Comparison of ENCODE assay signal across 32 cellular contexts in genomic region chr5:154207204-154207603, GRCh38.
"Had no signal": no experiment of that assay in that cellular context is flagged by ENCODE, and none has a peak within 500 bp of the region (broad histone marks: within the 10 kb centered on the region; RNA-seq: fewer than 3 reads in every experiment).

No MANE protein-coding gene starts in this region.

- H3K27me3 ChIP-seq: SJSA1 had no signal

- H3K27ac Mint-ChIP-seq: activated CD8-positive, alpha-beta T cell treated with anti-CD3 and anti-CD28 coated beads, Interleukin-2, amount 10 ng/mL, durations not matched to agents 7 days and 5 days; activated naive CD4-positive, alpha-beta T cell treated with anti-CD3 and anti-CD28 coated beads, Interleukin-2, amount 10 ng/mL, durations not matched to agents 7 days and 5 days; activated naive CD8-positive, alpha-beta T cell; activated naive CD8-positive, alpha-beta T cell treated with anti-CD3 and anti-CD28 coated beads, Interleukin-2, amount 50 U/mL, for 24 hours; activated T-cell treated with anti-CD3 and anti-CD28 coated beads, Interleukin-2, amount 50 U/mL, for 24 hours; T-cell had no signal

- H3K4me3 Mint-ChIP-seq: activated CD8-positive, alpha-beta T cell treated with anti-CD3 and anti-CD28 coated beads, Interleukin-2, amount 10 ng/mL, durations not matched to agents 7 days and 5 days; activated naive CD4-positive, alpha-beta T cell treated with anti-CD3 and anti-CD28 coated beads, Interleukin-2, amount 10 ng/mL, durations not matched to agents 7 days and 5 days; activated naive CD8-positive, alpha-beta T cell; activated naive CD8-positive, alpha-beta T cell treated with anti-CD3 and anti-CD28 coated beads, Interleukin-2, amount 50 U/mL, for 24 hours; activated T-cell treated with anti-CD3 and anti-CD28 coated beads, Interleukin-2, amount 50 U/mL, for 24 hours; brain; T-cell had no signal

- H3K27me3 Mint-ChIP-seq: activated naive CD4-positive, alpha-beta T cell treated with anti-CD3 and anti-CD28 coated beads, Interleukin-2, amount 10 ng/mL, durations not matched to agents 7 days and 5 days; activated naive CD8-positive, alpha-beta T cell; activated naive CD8-positive, alpha-beta T cell treated with anti-CD3 and anti-CD28 coated beads, Interleukin-2, amount 50 U/mL, for 24 hours; activated T-cell treated with anti-CD3 and anti-CD28 coated beads, Interleukin-2, amount 50 U/mL, for 24 hours; brain; T-cell had no signal

- H3K4me2 ChIP-seq: KMS-11, SK-N-SH had no signal

- H3K9ac ChIP-seq: KMS-11, SK-N-SH had no signal

- ATAC-seq: activated CD8-positive, alpha-beta T cell treated with anti-CD3 and anti-CD28 coated beads, Interleukin-2, amount 10 ng/mL, durations not matched to agents 7 days and 5 days; activated naive CD8-positive, alpha-beta T cell treated with anti-CD3 and anti-CD28 coated beads, Interleukin-2, amount 50 U/mL, for 24 hours; Panc1; T-cell had no signal

- DNase-seq: activated CD4-positive, alpha-beta T cell treated with anti-CD3 and anti-CD28 coated beads for 1 hour; activated CD4-positive, alpha-beta T cell treated with anti-CD3 and anti-CD28 coated beads for 48 hours; activated CD4-positive, alpha-beta T cell treated with anti-CD3 and anti-CD28 coated beads, Interleukin-2, amount 50 U/mL, for 48 hours; activated CD4-positive, CD25-positive, alpha-beta regulatory T cell; activated CD8-positive, alpha-beta T cell treated with anti-CD3 and anti-CD28 coated beads, Interleukin-2, amount 10 ng/mL, durations not matched to agents 7 days and 5 days; activated effector memory CD4-positive, alpha-beta T cell treated with Interleukin-2 at 50 U/mL for 16 hours; activated naive CD4-positive, alpha-beta T cell treated with anti-CD3 and anti-CD28 coated beads, Interleukin-2, amount 10 ng/mL, durations not matched to agents 7 days and 5 days; activated naive CD8-positive, alpha-beta T cell treated with anti-CD3 and anti-CD28 coated beads, Interleukin-2, amount 50 U/mL, for 24 hours; activated T-cell treated with anti-CD3 and anti-CD28 coated beads, Interleukin-2, amount 50 U/mL, for 24 hours; anterior cingulate cortex; caudate nucleus; cerebellar nuclear complex; MM.1S; MV-4-11; NCI-H1092; NCI-H1436 treated with DMSO at 0.1 percent for 48 hours; NCI-H1694 treated with DMSO at 0.1 percent for 48 hours; NCI-H2029; NCI-H446; NCI-H510A treated with DMSO at 0.1 percent for 48 hours; NCI-H69; SHP77 treated with DMSO at 0.1 percent for 48 hours; SK-N-SH; T-cell; T-helper 2 cell; T-helper 9 cell had no signal

- H3K4me3 ChIP-seq: SJSA1 had no signal

- H3K27ac ChIP-seq: KMS-11, SJSA1, VCaP had no signal

- H3K9me3 ChIP-seq: SJSA1, SK-N-SH had no signal
